ENCODE assay signal across 24 cellular contexts in genomic region chr6:142336183-142336582, GRCh38.
"Had no signal": no experiment of that assay in that cellular context is flagged by ENCODE, and none has a peak within 500 bp of the region (broad histone marks: within the 10 kb centered on the region; RNA-seq: fewer than 3 reads in every experiment).

No MANE protein-coding gene starts in this region.

- H3K4me1 Mint-ChIP-seq: immature natural killer cell; memory B cell; natural killer cell; stimulated activated memory B cell treated with anti-CD40 and anti-IgM and Interleukin-4, amounts not matched to agents 10 μg/mL and 1 μg/mL and 100 μg/mL, for 72 hours had no signal

- H3K27me3 Mint-ChIP-seq: stimulated activated memory B cell treated with anti-CD40 and anti-IgM and Interleukin-4, amounts not matched to agents 10 μg/mL and 1 μg/mL and 100 μg/mL, for 72 hours; type B pancreatic cell had no signal

- H3K4me3 ChIP-seq: dorsolateral prefrontal cortex, lung, pancreas, prostate gland, right atrium auricular region, sigmoid colon, spleen, testis, tibial artery had no signal

- H3K9me3 ChIP-seq: neutrophil, pancreas, prostate gland, right atrium auricular region, sigmoid colon, spleen, testis, tibial artery had no signal

- H3K9me3 Mint-ChIP-seq: immature natural killer cell; memory B cell; natural killer cell; stimulated activated memory B cell treated with anti-CD40 and anti-IgM and Interleukin-4, amounts not matched to agents 10 μg/mL and 1 μg/mL and 100 μg/mL, for 72 hours; type B pancreatic cell had no signal

- DNase-seq: dorsolateral prefrontal cortex; effector CD4-positive, alpha-beta T cell; hypothalamus; immature natural killer cell; islet precursor cell; kidney glomerular epithelial cell; left colon; left ventricle myocardium superior; natural killer cell; pancreas; sigmoid colon; spleen; stimulated activated CD4-positive, alpha-beta T cell treated with anti-CD3 and anti-CD28 coated beads, Interleukin-4, amount 100 ng/mL, for 4 hours; stimulated activated naive CD8-positive, alpha-beta T cell treated with anti-CD3 and anti-CD28 coated beads, Interleukin-15, Interleukin-2, amounts not matched to agents 100 U/mL and 50 U/mL, for 24 hours; substantia nigra; testis; tibial artery had no signal

- H3K36me3 ChIP-seq: neutrophil, pancreas, prostate gland, right atrium auricular region, sigmoid colon, spleen, tibial artery had no signal

- H3K36me3 Mint-ChIP-seq: immature natural killer cell; memory B cell; natural killer cell; stimulated activated memory B cell treated with anti-CD40 and anti-IgM and Interleukin-4, amounts not matched to agents 10 μg/mL and 1 μg/mL and 100 μg/mL, for 72 hours; type B pancreatic cell had no signal

- H3K27ac Mint-ChIP-seq: immature natural killer cell; memory B cell; natural killer cell; stimulated activated memory B cell treated with anti-CD40 and anti-IgM and Interleukin-4, amounts not matched to agents 10 μg/mL and 1 μg/mL and 100 μg/mL, for 72 hours; type B pancreatic cell had no signal

- H3K4me1 ChIP-seq: pancreas, prostate gland, right atrium auricular region, sigmoid colon, spleen, testis, tibial artery had no signal

- ATAC-seq: left colon; left ventricle myocardium superior; natural killer cell; pancreas; stimulated activated memory B cell treated with anti-CD40 and anti-IgM and Interleukin-4, amounts not matched to agents 10 μg/mL and 1 μg/mL and 100 μg/mL, for 72 hours; stimulated activated naive CD8-positive, alpha-beta T cell treated with anti-CD3 and anti-CD28 coated beads, Interleukin-15, Interleukin-2, amounts not matched to agents 100 U/mL and 50 U/mL, for 24 hours had no signal

- H3K27me3 ChIP-seq: neutrophil, pancreas, right atrium auricular region, sigmoid colon, spleen, testis, tibial artery had no signal

- H3K4me3 Mint-ChIP-seq: immature natural killer cell; memory B cell; natural killer cell; stimulated activated memory B cell treated with anti-CD40 and anti-IgM and Interleukin-4, amounts not matched to agents 10 μg/mL and 1 μg/mL and 100 μg/mL, for 72 hours; type B pancreatic cell had no signal

- H3K27ac ChIP-seq: dorsolateral prefrontal cortex, neutrophil, pancreas, prostate gland, right atrium auricular region, sigmoid colon, spleen, testis, tibial artery had no signal
